ENCODE assay signal across 21 cellular contexts in genomic region chr13:109251958-109252357, GRCh38.
"Had no signal": no experiment of that assay in that cellular context is flagged by ENCODE, and none has a peak within 500 bp of the region (broad histone marks: within the 10 kb centered on the region; RNA-seq: fewer than 3 reads in every experiment).

No MANE protein-coding gene starts in this region.

- H3K27me3 Mint-ChIP-seq: activated CD8-positive, alpha-beta memory T cell treated with anti-CD3 and anti-CD28 coated beads, Interleukin-2, amount 10 ng/mL, durations not matched to agents 7 days and 5 days; stimulated activated memory B cell treated with anti-CD40 and anti-IgM and Interleukin-4, amounts not matched to agents 10 μg/mL and 1 μg/mL and 100 μg/mL, for 72 hours had no signal

- H3K4me2 ChIP-seq: neural progenitor cell had no signal

- H3K27ac ChIP-seq: body of pancreas, coronary artery, esophagus squamous epithelium, neural progenitor cell, pancreas, thyroid gland, WERI-Rb-1 had no signal

- H3K9ac ChIP-seq: neural progenitor cell had no signal

- H3K9me3 ChIP-seq: body of pancreas, pancreas, thyroid gland had no signal

- H3K4me1 Mint-ChIP-seq: activated CD8-positive, alpha-beta memory T cell treated with anti-CD3 and anti-CD28 coated beads, Interleukin-2, amount 10 ng/mL, durations not matched to agents 7 days and 5 days; activated naive CD4-positive, alpha-beta T cell treated with anti-CD3 and anti-CD28 coated beads, Interleukin-2, amount 50 U/mL, for 24 hours; stimulated activated memory B cell treated with anti-CD40 and anti-IgM and Interleukin-4, amounts not matched to agents 10 μg/mL and 1 μg/mL and 100 μg/mL, for 72 hours had no signal

- H3K4me3 ChIP-seq: body of pancreas, coronary artery, esophagus squamous epithelium, neural progenitor cell, pancreas, thyroid gland had no signal

- FAIRE-seq: frontal cortex, urothelium cell line had no signal

- H3K36me3 ChIP-seq: esophagus squamous epithelium, neural progenitor cell, pancreas, thyroid gland, WERI-Rb-1 had no signal

- H3K27me3 ChIP-seq: body of pancreas, esophagus squamous epithelium, neural progenitor cell, pancreas, thyroid gland had no signal

- H3K4me3 Mint-ChIP-seq: activated CD8-positive, alpha-beta memory T cell treated with anti-CD3 and anti-CD28 coated beads, Interleukin-2, amount 10 ng/mL, durations not matched to agents 7 days and 5 days; activated naive CD4-positive, alpha-beta T cell treated with anti-CD3 and anti-CD28 coated beads, Interleukin-2, amount 50 U/mL, for 24 hours; activated T-cell treated with anti-CD3 and anti-CD28 coated beads, Interleukin-2, amount 50 U/mL, for 24 hours; immature natural killer cell; neural progenitor cell; stimulated activated memory B cell treated with anti-CD40 and anti-IgM and Interleukin-4, amounts not matched to agents 10 μg/mL and 1 μg/mL and 100 μg/mL, for 72 hours had no signal

- H2AFZ ChIP-seq: neural progenitor cell had no signal

- DNase-seq: activated CD4-positive, alpha-beta T cell treated with anti-CD3 and anti-CD28 coated beads, Interleukin-2, amount 50 U/mL, for 48 hours; activated CD8-positive, alpha-beta memory T cell treated with anti-CD3 and anti-CD28 coated beads, Interleukin-2, amount 10 ng/mL, durations not matched to agents 7 days and 5 days; activated T-cell treated with anti-CD3 and anti-CD28 coated beads, Interleukin-2, amount 50 U/mL, for 24 hours; amniotic stem cell; body of pancreas; caudate nucleus; esophagus squamous epithelium; head of caudate nucleus; immature natural killer cell; left colon; pancreas; stimulated activated CD4-positive, alpha-beta T cell treated with anti-CD3 and anti-CD28 coated beads, Interleukin-2, amount 100 ng/mL, for 48 hours; thyroid gland; WERI-Rb-1 had no signal

- H3K27ac Mint-ChIP-seq: activated CD8-positive, alpha-beta memory T cell treated with anti-CD3 and anti-CD28 coated beads, Interleukin-2, amount 10 ng/mL, durations not matched to agents 7 days and 5 days; activated naive CD4-positive, alpha-beta T cell treated with anti-CD3 and anti-CD28 coated beads, Interleukin-2, amount 50 U/mL, for 24 hours; activated T-cell treated with anti-CD3 and anti-CD28 coated beads, Interleukin-2, amount 50 U/mL, for 24 hours; immature natural killer cell; neural progenitor cell; stimulated activated memory B cell treated with anti-CD40 and anti-IgM and Interleukin-4, amounts not matched to agents 10 μg/mL and 1 μg/mL and 100 μg/mL, for 72 hours had no signal

- ATAC-seq: activated CD8-positive, alpha-beta memory T cell treated with anti-CD3 and anti-CD28 coated beads, Interleukin-2, amount 10 ng/mL, durations not matched to agents 7 days and 5 days; body of pancreas; left colon; pancreas; sciatic nerve; stimulated activated memory B cell treated with anti-CD40 and anti-IgM and Interleukin-4, amounts not matched to agents 10 μg/mL and 1 μg/mL and 100 μg/mL, for 72 hours had no signal

- H3K4me1 ChIP-seq: body of pancreas, pancreas, thyroid gland had no signal

- H3K36me3 Mint-ChIP-seq: activated CD8-positive, alpha-beta memory T cell treated with anti-CD3 and anti-CD28 coated beads, Interleukin-2, amount 10 ng/mL, durations not matched to agents 7 days and 5 days; activated naive CD4-positive, alpha-beta T cell treated with anti-CD3 and anti-CD28 coated beads, Interleukin-2, amount 50 U/mL, for 24 hours; neural progenitor cell; stimulated activated memory B cell treated with anti-CD40 and anti-IgM and Interleukin-4, amounts not matched to agents 10 μg/mL and 1 μg/mL and 100 μg/mL, for 72 hours had no signal
